Comparison of ENCODE assay signal across 11 cellular contexts in genomic region chr1:241408170-241408569, GRCh38. TPM values are rescaled to one million over a fixed set of nuclear protein-coding genes. Genes with fewer than 3 reads are reported as not detected.
DNase-seq lines count a peak whose midpoint lies in the region; ATAC-seq and TF ChIP-seq lines count a peak whose summit lies in the region.
"Had no signal": no experiment of that assay in that cellular context is flagged by ENCODE, and none has a peak within 500 bp of the region (broad histone marks: within the 10 kb centered on the region; RNA-seq: fewer than 3 reads in every experiment).

No MANE protein-coding gene starts in this region.

- CTCF ChIA-PET in SK-N-SH (lab: Yijun Ruan, JAX), result interaction anchor here (0.7 to 3.0 kb wide), 4 partner anchors 458 to 676 kb away, joined by 3 to 17 read pairs (median 8); no protein-coding TSS in a partner anchor

- H2AFZ ChIP-seq in SK-N-SH (ENCODE audit: low read depth), result no peak overlapping the region

- H3K9me2 ChIP-seq in SK-N-SH, result no peaks in the 10 kb centered on the region

- H3K9me3 ChIP-seq in SK-N-SH, result no peaks in the 10 kb centered on the region
- H3K9me3 ChIP-seq: ascending aorta had no signal

- H3K9ac ChIP-seq in SK-N-SH, result no peak overlapping the region

- no peak overlapping the region for H3K27ac ChIP-seq in SK-N-SH (ENCODE audit: low read depth in 2 of 2, low read length in 1 of 2)
- H3K27ac ChIP-seq in foreskin keratinocyte, result no peak overlapping the region
- H3K27ac ChIP-seq: ascending aorta had no signal

- H3K4me1 ChIP-seq in SK-N-SH (ENCODE audit: control insufficient read depth in 1 of 2, insufficient read depth in 2 of 2, low read depth in 1 of 2, low read length in 1 of 2), result peaks cover 0 to 2% of the 10 kb centered on the region in 2 experiments; a peak in 2 of 4 replicates
- no peaks in the 10 kb centered on the region for H3K4me1 ChIP-seq in foreskin keratinocyte
- H3K4me1 ChIP-seq: ascending aorta had no signal

- no peak for ATAC-seq in foreskin keratinocyte
- no peak for ATAC-seq in GM19395 (IDR thresholded peaks at IDR 0.05; ENCODE audit: unreplicated experiment)
- ATAC-seq: activated CD8-positive, alpha-beta T cell treated with anti-CD3 and anti-CD28 coated beads, Interleukin-2, amount 10 ng/mL, durations not matched to agents 7 days and 5 days had no signal

- H3K4me3 ChIP-seq in AG09309 (ENCODE audit: control insufficient read depth, low read depth, low read length) (no peak overlapping the region), SK-N-SH (ENCODE audit: low read depth in 2 of 2, low read length in 1 of 2) (no peak overlapping the region)
- H3K4me3 ChIP-seq: ascending aorta had no signal

- no peaks in the 10 kb centered on the region for H3F3A ChIP-seq in SK-N-SH (replicated peaks; ENCODE audit: insufficient read depth)

- no peak overlapping the region for H3K4me2 ChIP-seq in SK-N-SH

- no peak for TF ChIP-seq EP300 in SK-N-SH (IDR thresholded peaks at IDR 0.05; ENCODE audit: borderline replicate concordance in 1 of 2, low read depth in 1 of 2, low read length in 1 of 2)

- WGBS in SK-N-SH (ENCODE audit: low lambda C conversion rate), result 34% methylated on average over 3 of the region's 3 CpGs

- TF ChIP-seq CTCF in AG09309 (IDR thresholded peaks at IDR 0.05; ENCODE audit: control insufficient read depth, insufficient read depth, low read depth, low read length, missing control alignments) (peak; percentile 34), SK-N-SH (IDR thresholded peaks at IDR 0.05) (peak; percentile 27), foreskin keratinocyte (conservative IDR thresholded peaks at IDR 0.05) (peak; percentile 35)

- H3K79me2 ChIP-seq in SK-N-SH (ENCODE audit: insufficient read depth), result no peaks in the 10 kb centered on the region

- peak; percentile 75 for TF ChIP-seq RAD21 in SK-N-SH (IDR thresholded peaks at IDR 0.05; ENCODE audit: low read length)

- DNase-seq in AG09309 (ENCODE audit: low read depth), result no peak
- peak; percentile 40 for DNase-seq in HT1080 (ENCODE audit: low read depth)
- peak; percentile 23 for DNase-seq in SK-N-SH
- DNase-seq in foreskin keratinocyte, result no peak
- DNase-seq in COLO829 (ENCODE audit: low spot score), result no peak
- DNase-seq in stimulated activated CD4-positive, alpha-beta T cell treated with anti-CD3 and anti-CD28 coated beads, Interleukin-4, amount 100 ng/mL, for 1 hour, result no peak
- DNase-seq in HPDE6-E6E7 (ENCODE audit: extremely low spot score), result no peak
- DNase-seq: activated CD8-positive, alpha-beta T cell treated with anti-CD3 and anti-CD28 coated beads, Interleukin-2, amount 10 ng/mL, durations not matched to agents 7 days and 5 days; NCI-H2081 treated with DMSO at 0.1 percent for 48 hours had no signal

- H3K27me3 ChIP-seq in SK-N-SH (ENCODE audit: insufficient read depth), result no peaks in the 10 kb centered on the region
- H3K27me3 ChIP-seq in foreskin keratinocyte, result no peaks in the 10 kb centered on the region
- H3K27me3 ChIP-seq: ascending aorta had no signal

- no peaks in the 10 kb centered on the region for H3K36me3 ChIP-seq in SK-N-SH (replicated peaks in 1 of 2; ENCODE audit: control insufficient read depth in 1 of 2, insufficient read depth in 2 of 2, low read length in 1 of 2)
- H3K36me3 ChIP-seq: ascending aorta had no signal

- H4K20me1 ChIP-seq in SK-N-SH (ENCODE audit: insufficient read depth), result no peaks in the 10 kb centered on the region

- POLR2A ChIA-PET in SK-N-SH (lab: Yijun Ruan, JAX), result no interaction called here

TF ChIP-seq in SK-N-SH, 30 proteins besides CTCF, POLR2A, EP300 and RAD21:
- TF ChIP-seq MXI1 (IDR thresholded peaks at IDR 0.05; ENCODE audit: low read depth, low read length), result no peak
- TF ChIP-seq SMC3 (IDR thresholded peaks at IDR 0.05; ENCODE audit: low read depth, low read length), result peak; percentile 43; the same call in 1 of the 2 replicates

RNA-seq across cellular contexts. Expression of gene RGS7, which starts 51.2 kb away (rescaled TPM):
- total RNA-seq in HT1080 (2014; rRNA removed; shearing (Covaris generic)), result 1.8 and 2.1 TPM in 2 replicates
- 0.95 and 1.1 TPM in 2 replicates for polyA plus RNA-seq in HT1080 (2015; cell fraction: cytosol; rRNA removed)
- polyA plus RNA-seq in HT1080 (2015; cell fraction: nucleus; rRNA removed), result 0.45 and 0.93 TPM in 2 replicates
- polyA plus RNA-seq in SK-N-SH (2012; rRNA removed) (0.36 and 0.60 TPM in 2 replicates), foreskin keratinocyte (not detected in 2 replicates)
- 0.69 and 0.95 TPM in 2 replicates for polyA plus RNA-seq in SK-N-SH (2012; cell fraction: cytosol; rRNA removed)
- 0.16 and 0.21 TPM in 2 replicates for polyA plus RNA-seq in SK-N-SH (2012; cell fraction: nucleus; rRNA removed)
- total RNA-seq in foreskin keratinocyte, result not detected in 2 replicates
- total RNA-seq: activated CD8-positive, alpha-beta T cell treated with anti-CD3 and anti-CD28 coated beads, Interleukin-2, amount 10 ng/mL, durations not matched to agents 7 days and 5 days; ascending aorta had no signal

Comparison
In these comparisons a context has a peak if more than half of its experiments do, and no peak if none do; other contexts are left out.
1. DNase-seq: peak in HT1080 (single experiment) and SK-N-SH (single experiment); none in AG09309 (single experiment), foreskin keratinocyte (0 of 2), COLO829 (single experiment), stimulated activated CD4-positive, alpha-beta T cell treated with anti-CD3 and anti-CD28 coated beads, Interleukin-4, amount 100 ng/mL, for 1 hour (single experiment) and HPDE6-E6E7 (single experiment).
2. Peak in every context shown above with its lines, with median percentiles within 50 percentile points of each other: CTCF ChIP-seq.